24 cellular contexts compared by ENCODE assay signal in the genomic region with DNA sequence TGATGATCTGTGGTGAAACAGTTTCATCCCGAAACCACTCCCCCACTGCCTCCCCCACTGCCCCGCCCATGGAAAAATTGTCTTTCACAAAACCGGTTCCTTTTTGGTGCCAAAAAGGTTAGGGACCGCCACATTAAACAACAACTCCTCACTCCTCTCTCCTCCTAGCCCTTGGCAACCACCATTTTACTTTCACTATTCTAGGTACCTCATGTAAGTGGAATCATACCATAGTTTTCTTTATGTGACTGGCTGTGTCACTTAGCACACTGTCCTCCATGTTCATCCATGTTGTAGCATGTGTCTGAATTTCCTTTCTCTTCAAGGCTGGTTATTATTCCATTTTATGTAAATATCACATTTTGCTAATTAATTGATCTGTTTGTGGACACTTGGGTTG.
DNase-seq lines count a peak whose midpoint lies in the region; ATAC-seq and TF ChIP-seq lines count a peak whose summit lies in the region.
"Had no signal": no experiment of that assay in that cellular context is flagged by ENCODE, and none has a peak within 500 bp of the region (broad histone marks: within the 10 kb centered on the region; RNA-seq: fewer than 3 reads in every experiment).

No MANE protein-coding gene starts in this region.

- peaks cover 9% of the 10 kb centered on the region for H3K9me3 ChIP-seq in CD4-positive, alpha-beta T cell (ENCODE audit: control insufficient read depth, low read length)
- no peaks in the 10 kb centered on the region for H3K9me3 ChIP-seq in Panc1 (ENCODE audit: control insufficient read depth, insufficient read depth, low read depth, low read length)
- no peaks in the 10 kb centered on the region for H3K9me3 ChIP-seq in lower lobe of right lung
- H3K9me3 ChIP-seq in ascending aorta, result no peaks in the 10 kb centered on the region

- peaks cover 6% of the 10 kb centered on the region for H3K9me3 Mint-ChIP-seq in CD4-positive, alpha-beta T cell
- H3K9me3 Mint-ChIP-seq in central memory CD8-positive, alpha-beta T cell, result no peaks in the 10 kb centered on the region

- H3K4me1 Mint-ChIP-seq in CD4-positive, alpha-beta T cell (ENCODE audit: low read depth), result peaks cover 63% of the 10 kb centered on the region
- H3K4me1 Mint-ChIP-seq in central memory CD8-positive, alpha-beta T cell, result peaks cover 54% of the 10 kb centered on the region

- BruUV-seq in Panc1 (replicated peaks; lab: Mats Ljungman, UMichigan), result no TSS peak

- no peak overlapping the region for H3K4me3 ChIP-seq in Panc1 (ENCODE audit: low read depth in 2 of 2, low read length in 2 of 2)
- no peak overlapping the region for H3K4me3 ChIP-seq in lower lobe of right lung
- H3K4me3 ChIP-seq in ascending aorta, result no peak overlapping the region
- H3K4me3 ChIP-seq: GM23338, PC-9, SJCRH30 had no signal

- H3K36me3 ChIP-seq in Panc1 (ENCODE audit: control insufficient read depth, insufficient read depth, low read length) (no peaks in the 10 kb centered on the region), lower lobe of right lung (no peaks in the 10 kb centered on the region), ascending aorta (no peaks in the 10 kb centered on the region)
- H3K36me3 ChIP-seq: SJCRH30 had no signal

- H3K4me3 Mint-ChIP-seq in CD4-positive, alpha-beta T cell, result no peak overlapping the region
- no peak overlapping the region for H3K4me3 Mint-ChIP-seq in central memory CD8-positive, alpha-beta T cell
- H3K4me3 Mint-ChIP-seq: GM23338, IgD-negative memory B cell had no signal

- in situ Hi-C loops in Panc1 (cut with HindIII; ENCODE audit: low pct_unique_long_range_greater_than_20kb, low sequenced_read_pairs), result no loop called here

- peak overlapping the region; percentile 2 for H3K27ac Mint-ChIP-seq in CD4-positive, alpha-beta T cell
- peak overlapping the region; percentile 46 for H3K27ac Mint-ChIP-seq in central memory CD8-positive, alpha-beta T cell (ENCODE audit: low read depth)
- H3K27ac Mint-ChIP-seq: GM23338 had no signal

- H3K36me3 Mint-ChIP-seq in CD4-positive, alpha-beta T cell (ENCODE audit: low read depth), result peaks cover 64% of the 10 kb centered on the region
- H3K36me3 Mint-ChIP-seq in central memory CD8-positive, alpha-beta T cell (ENCODE audit: insufficient read depth), result peaks cover 3% of the 10 kb centered on the region

- H3K4me1 ChIP-seq in Panc1 (ENCODE audit: control insufficient read depth, insufficient read depth, low read length), result no peaks in the 10 kb centered on the region; the same call in 1 of the 2 replicates
- H3K4me1 ChIP-seq in lower lobe of right lung, result peaks cover 23% of the 10 kb centered on the region
- H3K4me1 ChIP-seq in ascending aorta, result peaks cover 0 to 13% of the 10 kb centered on the region in 2 donors
- H3K4me1 ChIP-seq: SJCRH30 had no signal

- TF ChIP-seq CTCF in C4-2B (conservative IDR thresholded peaks at IDR 0.05), result no peak
- TF ChIP-seq CTCF in CD4-positive, alpha-beta T cell (IDR thresholded peaks at IDR 0.05), result no peak
- no peak for TF ChIP-seq CTCF in Panc1 (IDR thresholded peaks at IDR 0.05)
- TF ChIP-seq CTCF in lower lobe of right lung (IDR thresholded peaks at IDR 0.05), result no peak
- TF ChIP-seq CTCF in ascending aorta (IDR thresholded peaks at IDR 0.05), result no peak

- no peaks in the 10 kb centered on the region for H3K27me3 Mint-ChIP-seq in CD4-positive, alpha-beta T cell
- no peaks in the 10 kb centered on the region for H3K27me3 Mint-ChIP-seq in central memory CD8-positive, alpha-beta T cell
- H3K27me3 Mint-ChIP-seq: IgD-negative memory B cell had no signal

- no peak for ATAC-seq in CD4-positive, alpha-beta T cell (ENCODE audit: poor library complexity)
- no peak for ATAC-seq in Panc1
- no peak for ATAC-seq in central memory CD8-positive, alpha-beta T cell (replicated peaks; ENCODE audit: extremely low read depth, poor library complexity, severe bottlenecking)
- ATAC-seq in lower lobe of right lung, result no peak
- ATAC-seq: GM23338 had no signal

- CTCF ChIA-PET in CD4-positive, alpha-beta T cell (lab: Charles Lee), result no interaction called here
- CTCF ChIA-PET in Panc1 (lab: Charles Lee), result no interaction called here

- H3K27me3 ChIP-seq in CD4-positive, alpha-beta T cell (ENCODE audit: control insufficient read depth, insufficient read depth, low read length), result no peaks in the 10 kb centered on the region
- no peaks in the 10 kb centered on the region for H3K27me3 ChIP-seq in Panc1 (ENCODE audit: control insufficient read depth, insufficient read depth, low read length)
- H3K27me3 ChIP-seq in lower lobe of right lung (ENCODE audit: low read depth), result no peaks in the 10 kb centered on the region
- no peaks in the 10 kb centered on the region for H3K27me3 ChIP-seq in ascending aorta
- H3K27me3 ChIP-seq: SJCRH30 had no signal

- H3K27ac ChIP-seq in C4-2B (peak overlapping the region; percentile 25; the same call in 1 of the 2 replicates), Panc1 (ENCODE audit: low read length) (0 out of 2 replicates have a peak overlapping the region, but pooled peaks have one; percentile 27), lower lobe of right lung (no peak overlapping the region), ascending aorta (no peak overlapping the region)
- no peak overlapping the region for H3K27ac ChIP-seq in CD4-positive, alpha-beta T cell (ENCODE audit: low read depth, low read length)
- H3K27ac ChIP-seq: PC-9, SJCRH30 had no signal

- no peak for DNase-seq in CD4-positive, alpha-beta T cell
- no peak for DNase-seq in Panc1 (ENCODE audit: low read depth, low spot score)
- no peak for DNase-seq in central memory CD8-positive, alpha-beta T cell (ENCODE audit: low spot score in 2 of 2)
- no peak for DNase-seq in NCI-H510A treated with DMSO at 0.1 percent for 48 hours (lab: John Stamatoyannopoulos, UW)
- no peak for DNase-seq in lower lobe of right lung
- DNase-seq in ascending aorta (ENCODE audit: low spot score in 2 of 2), result no peak
- DNase-seq: ACHN, C1 segment of cervical spinal cord, DMS153, GF-D8, HCEC 1CT, Kasumi-1, MM.1S, NCI-H1092, NCI-H1436 treated with DMSO at 0.1 percent for 48 hours, NCI-H2029, NCI-H2171 treated with DMSO at 0.1 percent for 48 hours, NCI-H446, NCI-H82, PC-9, SJCRH30 had no signal

- POLR2A ChIA-PET in CD4-positive, alpha-beta T cell (lab: Charles Lee), result interaction anchor here (0.7 kb wide), 1 partner anchor 10 kb away, joined by 3 read pairs; no protein-coding TSS in a partner anchor
- POLR2A ChIA-PET in Panc1 (lab: Charles Lee), result no interaction called here

- intact Hi-C loops in CD4-positive, alpha-beta T cell (cut with DNase I, micrococcal nuclease), result no loop called here
- intact Hi-C loops in Panc1 (cut with micrococcal nuclease; ENCODE audit: unreplicated experiment) (no loop called here), lower lobe of right lung (cut with DNase I) (no loop called here), ascending aorta (cut with DNase I) (no loop called here)

Comparison
In these comparisons a context has a peak if more than half of its experiments do, and no peak if none do; other contexts are left out.
1. H3K27ac ChIP-seq: peak in C4-2B (single experiment) and Panc1 (single experiment); none in CD4-positive, alpha-beta T cell (single experiment), lower lobe of right lung (single experiment) and ascending aorta (0 of 2).